Comparison of ENCODE assay signal across 21 cellular contexts in the genomic region with DNA sequence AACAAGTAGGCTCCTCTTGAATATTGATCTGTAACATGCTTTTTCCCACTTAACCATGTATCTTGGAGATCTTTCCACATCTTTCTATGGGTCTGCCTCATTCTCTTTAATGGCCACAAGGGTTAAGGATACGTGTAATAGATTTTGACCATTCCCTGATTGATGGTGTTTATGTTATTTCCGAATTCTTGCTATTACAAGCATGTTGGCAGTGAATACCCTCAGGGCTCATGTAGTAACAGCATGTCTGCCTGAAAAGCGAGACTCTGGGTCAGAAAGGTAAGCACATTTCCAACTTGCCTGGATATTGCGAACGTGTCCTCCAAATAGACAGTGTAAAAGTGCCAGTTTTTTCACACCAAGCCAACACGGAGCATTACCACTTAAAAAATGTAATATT. TPM values are rescaled to one million over a fixed set of nuclear protein-coding genes. Genes with fewer than 3 reads are reported as not detected.
DNase-seq lines count a peak whose midpoint lies in the region; ATAC-seq, FAIRE-seq and TF ChIP-seq lines count a peak whose summit lies in the region.
"Had no signal": no experiment of that assay in that cellular context is flagged by ENCODE, and none has a peak within 500 bp of the region (broad histone marks: within the 10 kb centered on the region; RNA-seq: fewer than 3 reads in every experiment).

No MANE protein-coding gene starts in this region.

- FAIRE-seq in HepG2 (lab: Jason Lieb, UNC), result peak; percentile 23
- FAIRE-seq: G401.6, GM12892, GM19239, HTR-8/SVneo, K562 had no signal

- no peaks in the 10 kb centered on the region for H3K27me3 Mint-ChIP-seq in naive thymus-derived CD4-positive, alpha-beta T cell
- H3K27me3 Mint-ChIP-seq in activated naive CD8-positive, alpha-beta T cell treated with anti-CD3 and anti-CD28 coated beads, Interleukin-2, amount 50 U/mL, for 24 hours, result no peaks in the 10 kb centered on the region
- H3K27me3 Mint-ChIP-seq: CD4-positive, alpha-beta memory T cell had no signal

- no peaks in the 10 kb centered on the region for H4K20me1 ChIP-seq in HepG2 (ENCODE audit: insufficient read depth, low read length)
- H4K20me1 ChIP-seq: BLaER1 had no signal

- H3K9me3 ChIP-seq in HepG2 (ENCODE audit: low read length) (no peaks in the 10 kb centered on the region), right lobe of liver (no peaks in the 10 kb centered on the region)
- no peaks in the 10 kb centered on the region for H3K9me3 ChIP-seq in naive thymus-derived CD4-positive, alpha-beta T cell (ENCODE audit: control insufficient read depth in 2 of 3, low read length in 3 of 3)
- H3K9me3 ChIP-seq: BLaER1, HAP-1 had no signal

- ATAC-seq in HepG2 (no peak), right lobe of liver (no peak), GM18909 (IDR thresholded peaks at IDR 0.05; ENCODE audit: poor library complexity, unreplicated experiment) (no peak)
- no peak for ATAC-seq in naive thymus-derived CD4-positive, alpha-beta T cell
- no peak for ATAC-seq in activated naive CD8-positive, alpha-beta T cell treated with anti-CD3 and anti-CD28 coated beads, Interleukin-2, amount 50 U/mL, for 24 hours
- ATAC-seq: K562 had no signal

- POLR2A ChIA-PET in HepG2 (lab: Yijun Ruan, JAX), result no interaction called here
- POLR2A ChIA-PET in naive thymus-derived CD4-positive, alpha-beta T cell (lab: Charles Lee), result no interaction called here

- no peak for TF ChIP-seq CTCF in HepG2 (CRISPR knock-in tag; IDR thresholded peaks at IDR 0.05)
- TF ChIP-seq CTCF in right lobe of liver (IDR thresholded peaks at IDR 0.05), result no peak

- TF ChIP-seq EP300 in HepG2 (IDR thresholded peaks at IDR 0.05; ENCODE audit: low read depth in 2 of 2, low read length in 2 of 2) (no peak), HepG2 (CRISPR knock-in tag; IDR thresholded peaks at IDR 0.05; ENCODE audit: borderline replicate concordance) (no peak)

- DNase-seq in HepG2 (ENCODE audit: low spot score) (no peak), right lobe of liver (no peak), amniotic epithelial cell (ENCODE audit: low read depth) (peak; percentile 48)
- DNase-seq in naive thymus-derived CD4-positive, alpha-beta T cell, result no peak
- no peak for DNase-seq in activated CD8-positive, alpha-beta memory T cell treated with anti-CD3 and anti-CD28 coated beads for 24 hours
- DNase-seq in activated naive CD8-positive, alpha-beta T cell treated with anti-CD3 and anti-CD28 coated beads, Interleukin-2, amount 50 U/mL, for 24 hours, result no peak
- DNase-seq in activated T-cell treated with anti-CD3 and anti-CD28 coated beads, Interleukin-2, amount 50 U/mL, for 1 hour, result no peak
- DNase-seq: CD4-positive, alpha-beta memory T cell; DMS79; EL; GOT3 had no signal

- TF ChIP-seq RAD21 in HepG2 (CRISPR knock-in tag; IDR thresholded peaks at IDR 0.05), result no peak

- intact Hi-C loops in HepG2 (cut with micrococcal nuclease; ENCODE audit: unreplicated experiment) (no loop called here), right lobe of liver (cut with DNase I) (no loop called here)
- intact Hi-C loops in naive thymus-derived CD4-positive, alpha-beta T cell (cut with micrococcal nuclease), result no loop called here

- no peak overlapping the region for H3K4me2 ChIP-seq in HepG2 (ENCODE audit: low read depth, low read length)

- H3K4me1 ChIP-seq in HepG2 (ENCODE audit: insufficient read depth, low read length) (peaks cover 13% of the 10 kb centered on the region), right lobe of liver (no peaks in the 10 kb centered on the region)
- peaks cover 0 to 3% of the 10 kb centered on the region in 2 donors for H3K4me1 ChIP-seq in naive thymus-derived CD4-positive, alpha-beta T cell (ENCODE audit: control insufficient read depth in 2 of 2, insufficient read depth in 2 of 2, low read length in 2 of 2)
- H3K4me1 ChIP-seq: HAP-1 had no signal

- H3K36me3 ChIP-seq in HepG2 (replicated peaks in 1 of 2; ENCODE audit: control insufficient read depth in 1 of 2, insufficient read depth in 2 of 2, low read length in 2 of 2) (no peaks in the 10 kb centered on the region), right lobe of liver (no peaks in the 10 kb centered on the region)
- H3K36me3 ChIP-seq in naive thymus-derived CD4-positive, alpha-beta T cell (ENCODE audit: control insufficient read depth in 2 of 3, insufficient read depth in 3 of 3, low read length in 3 of 3), result peaks cover 0 to 35% (median 3%) of the 10 kb centered on the region in 3 experiments
- H3K36me3 ChIP-seq: HAP-1 had no signal

- H2AFZ ChIP-seq in HepG2 (ENCODE audit: low read length), result no peak overlapping the region

- H3K79me2 ChIP-seq in HepG2 (ENCODE audit: insufficient read depth, low read length), result no peaks in the 10 kb centered on the region

- peak overlapping the region in 5 of 9 donors; percentile 3 to 82 (median 54) for H3K27ac Mint-ChIP-seq in naive thymus-derived CD4-positive, alpha-beta T cell
- H3K27ac Mint-ChIP-seq in activated naive CD8-positive, alpha-beta T cell treated with anti-CD3 and anti-CD28 coated beads, Interleukin-2, amount 50 U/mL, for 24 hours, result no peak overlapping the region

- 91% methylated on average over 6 of the region's 6 CpGs for WGBS in HepG2 (ENCODE audit: low lambda C conversion rate)
- 93% methylated on average over 6 of the region's 6 CpGs for WGBS in right lobe of liver (ENCODE audit: insufficient coverage, low coverage, low lambda C conversion rate, missing lambda C conversion rate)

- no peak overlapping the region for H3K9ac ChIP-seq in HepG2 (ENCODE audit: insufficient read depth, low read depth, low read length)
- H3K9ac ChIP-seq: BLaER1 had no signal

- peaks cover 0 to 22% (median 20%) of the 10 kb centered on the region in 7 donors for H3K4me1 Mint-ChIP-seq in naive thymus-derived CD4-positive, alpha-beta T cell
- peaks cover 7% of the 10 kb centered on the region for H3K4me1 Mint-ChIP-seq in activated naive CD8-positive, alpha-beta T cell treated with anti-CD3 and anti-CD28 coated beads, Interleukin-2, amount 50 U/mL, for 24 hours

- CTCF ChIA-PET in HepG2 (lab: Yijun Ruan, JAX; ENCODE audit: low intra/inter-chr PET ratio, low total read pairs), result no interaction called here
- CTCF ChIA-PET in naive thymus-derived CD4-positive, alpha-beta T cell (lab: Charles Lee), result no interaction called here

- H3K36me3 Mint-ChIP-seq in naive thymus-derived CD4-positive, alpha-beta T cell, result peaks cover 0 to 16% (median 2%) of the 10 kb centered on the region in 5 donors
- peaks cover 2% of the 10 kb centered on the region for H3K36me3 Mint-ChIP-seq in activated naive CD8-positive, alpha-beta T cell treated with anti-CD3 and anti-CD28 coated beads, Interleukin-2, amount 50 U/mL, for 24 hours (ENCODE audit: low read depth)

- H3K27ac ChIP-seq in HepG2 (ENCODE audit: extremely low read length, insufficient read depth, low read length) (no peak overlapping the region), right lobe of liver (no peak overlapping the region)
- no peak overlapping the region for H3K27ac ChIP-seq in naive thymus-derived CD4-positive, alpha-beta T cell (ENCODE audit: low read depth, low read length)
- H3K27ac ChIP-seq: 22Rv1, BLaER1 had no signal

- H3K9me3 Mint-ChIP-seq in naive thymus-derived CD4-positive, alpha-beta T cell, result no peaks in the 10 kb centered on the region
- no peaks in the 10 kb centered on the region for H3K9me3 Mint-ChIP-seq in activated naive CD8-positive, alpha-beta T cell treated with anti-CD3 and anti-CD28 coated beads, Interleukin-2, amount 50 U/mL, for 24 hours
- H3K9me3 Mint-ChIP-seq: CD4-positive, alpha-beta memory T cell had no signal

- H3K27me3 ChIP-seq in HepG2 (ENCODE audit: control insufficient read depth in 1 of 2, insufficient read depth in 2 of 2, low read length in 2 of 2), result no peaks in the 10 kb centered on the region
- H3K27me3 ChIP-seq in right lobe of liver, result no peaks in the 10 kb centered on the region
- no peaks in the 10 kb centered on the region for H3K27me3 ChIP-seq in naive thymus-derived CD4-positive, alpha-beta T cell (ENCODE audit: control insufficient read depth in 2 of 2, insufficient read depth in 2 of 2, low read length in 2 of 2)
- H3K27me3 ChIP-seq: BLaER1 had no signal

- TF ChIP-seq POLR2A in HepG2 (IDR thresholded peaks at IDR 0.05; ENCODE audit: insufficient read depth in 1 of 2, low read depth in 2 of 2, low read length in 2 of 2) (no peak), right lobe of liver (IDR thresholded peaks at IDR 0.05) (no peak)

- no peak overlapping the region for H3K4me3 Mint-ChIP-seq in naive thymus-derived CD4-positive, alpha-beta T cell
- H3K4me3 Mint-ChIP-seq in activated naive CD8-positive, alpha-beta T cell treated with anti-CD3 and anti-CD28 coated beads, Interleukin-2, amount 50 U/mL, for 24 hours, result no peak overlapping the region
- H3K4me3 Mint-ChIP-seq: CD4-positive, alpha-beta memory T cell had no signal

- no TSS peak for BruUV-seq in HepG2 (replicated peaks; lab: Mats Ljungman, UMichigan)

- H3K4me3 ChIP-seq in HepG2 (replicated peaks in 1 of 3; ENCODE audit: insufficient read depth in 1 of 3, low read depth in 2 of 3, low read length in 3 of 3), result no peak overlapping the region
- no peak overlapping the region for H3K4me3 ChIP-seq in right lobe of liver
- no peak overlapping the region for H3K4me3 ChIP-seq in naive thymus-derived CD4-positive, alpha-beta T cell (ENCODE audit: low read length)
- H3K4me3 ChIP-seq: BLaER1, HAP-1, K562 had no signal

- in situ Hi-C loops in HepG2 (cut with HindIII; ENCODE audit: extremely low pct_ligation_motif_present, low pct_unique_long_range_greater_than_20kb), result no loop called here

RNA-seq across cellular contexts. Expression of gene TAC4, which starts 5.0 kb away (rescaled TPM):
- total RNA-seq in HepG2 (2016; rRNA removed; fragmentation: Illumina TruSeq; extraction: Trizol) (not detected in 2 replicates), right lobe of liver (not detected)
- total RNA-seq in HepG2 (2016; cell fraction: cytosol; rRNA removed; fragmentation: Illumina TruSeq; extraction: Trizol; ENCODE audit: low read depth), result not detected in 2 replicates
- not detected in 2 replicates for total RNA-seq in HepG2 (2016; cell fraction: insoluble cytoplasmic fraction; rRNA removed; fragmentation: Illumina TruSeq; extraction: Trizol)
- total RNA-seq in HepG2 (2016; cell fraction: membrane; rRNA removed; fragmentation: Illumina TruSeq; extraction: Trizol), result not detected in 2 replicates
- not detected in 2 replicates for total RNA-seq in HepG2 (2016; cell fraction: nucleus; rRNA removed; fragmentation: Illumina TruSeq; extraction: Trizol)
- not detected in 2 replicates for polyA plus RNA-seq in HepG2 (2011; rRNA removed)
- polyA plus RNA-seq in HepG2 (2011; cell fraction: cytosol; rRNA removed), result not detected in 2 replicates
- polyA plus RNA-seq in HepG2 (2011; cell fraction: nucleus; rRNA removed), result not detected in 2 replicates
- polyA plus RNA-seq in HepG2 (2012), result not detected in 2 replicates
- polyA plus RNA-seq in HepG2 (2016; cell fraction: cytosol; fragmentation: Illumina TruSeq; extraction: Trizol; ENCODE audit: low read depth), result not detected in 2 replicates
- polyA plus RNA-seq in HepG2 (2016; cell fraction: insoluble cytoplasmic fraction; fragmentation: Illumina TruSeq; extraction: Trizol; ENCODE audit: low read depth), result not detected in 2 replicates
- not detected in 2 replicates for polyA plus RNA-seq in HepG2 (2016; cell fraction: membrane; fragmentation: Illumina TruSeq; extraction: Trizol; ENCODE audit: low read depth)
- not detected in 2 replicates for polyA plus RNA-seq in HepG2 (2016; cell fraction: nucleus; fragmentation: Illumina TruSeq; extraction: Trizol; ENCODE audit: insufficient read depth, low read depth)
- polyA minus RNA-seq in HepG2 (2011; rRNA and poly(A)+ RNA removed; ENCODE audit: low replicate concordance), result not detected in 2 replicates
- not detected in 2 replicates for polyA minus RNA-seq in HepG2 (2011; cell fraction: cytosol; rRNA and poly(A)+ RNA removed)
- polyA minus RNA-seq in HepG2 (2011; cell fraction: nucleus; rRNA and poly(A)+ RNA removed), result not detected in 2 replicates
- not detected for total RNA-seq in naive thymus-derived CD4-positive, alpha-beta T cell
- not detected for polyA plus RNA-seq in naive thymus-derived CD4-positive, alpha-beta T cell
- total RNA-seq: A673; CD4-positive, alpha-beta memory T cell; K562 had no signal
- polyA plus RNA-seq: CD4-positive, alpha-beta memory T cell had no signal

RNA-seq across cellular contexts. Expression of gene KAT7, which starts 54.4 kb away (rescaled TPM):
- total RNA-seq in HepG2 (2016; rRNA removed; fragmentation: Illumina TruSeq; extraction: Trizol), result 39.2 and 43.8 TPM in 2 replicates
- 7.5 and 9.1 TPM in 2 replicates for total RNA-seq in HepG2 (2016; cell fraction: cytosol; rRNA removed; fragmentation: Illumina TruSeq; extraction: Trizol; ENCODE audit: low read depth)
- total RNA-seq in HepG2 (2016; cell fraction: insoluble cytoplasmic fraction; rRNA removed; fragmentation: Illumina TruSeq; extraction: Trizol), result 38.8 and 41.1 TPM in 2 replicates
- 14.7 and 17.3 TPM in 2 replicates for total RNA-seq in HepG2 (2016; cell fraction: membrane; rRNA removed; fragmentation: Illumina TruSeq; extraction: Trizol)
- 47.4 and 58.4 TPM in 2 replicates for total RNA-seq in HepG2 (2016; cell fraction: nucleus; rRNA removed; fragmentation: Illumina TruSeq; extraction: Trizol)
- 17.2 and 21.2 TPM in 2 replicates for polyA plus RNA-seq in HepG2 (2011; rRNA removed)
- polyA plus RNA-seq in HepG2 (2011; cell fraction: cytosol; rRNA removed), result 11.2 and 13.2 TPM in 2 replicates
- 21.2 and 24.5 TPM in 2 replicates for polyA plus RNA-seq in HepG2 (2011; cell fraction: nucleus; rRNA removed)
- 16.5 and 22.9 TPM in 2 replicates for polyA plus RNA-seq in HepG2 (2012)
- polyA plus RNA-seq in HepG2 (2016; cell fraction: cytosol; fragmentation: Illumina TruSeq; extraction: Trizol; ENCODE audit: low read depth), result 1.2 and 1.6 TPM in 2 replicates
- 35.8 and 38.8 TPM in 2 replicates for polyA plus RNA-seq in HepG2 (2016; cell fraction: insoluble cytoplasmic fraction; fragmentation: Illumina TruSeq; extraction: Trizol; ENCODE audit: low read depth)
- 5.3 and 5.7 TPM in 2 replicates for polyA plus RNA-seq in HepG2 (2016; cell fraction: membrane; fragmentation: Illumina TruSeq; extraction: Trizol; ENCODE audit: low read depth)
- polyA plus RNA-seq in HepG2 (2016; cell fraction: nucleus; fragmentation: Illumina TruSeq; extraction: Trizol; ENCODE audit: insufficient read depth, low read depth), result 32.7 and 33.9 TPM in 2 replicates
- polyA minus RNA-seq in HepG2 (2011; rRNA and poly(A)+ RNA removed; ENCODE audit: low replicate concordance), result 35.4 and 40.6 TPM in 2 replicates
- polyA minus RNA-seq in HepG2 (2011; cell fraction: cytosol; rRNA and poly(A)+ RNA removed), result 20.4 and 21.7 TPM in 2 replicates
- polyA minus RNA-seq in HepG2 (2011; cell fraction: nucleus; rRNA and poly(A)+ RNA removed), result 84.9 and 89.1 TPM in 2 replicates
- 10 to 100 TPM; 10.8 to 21.3 (median 15.2) TPM for total RNA-seq in right lobe of liver
- 100 to 1,000 TPM in 4 of 5 experiments, 10 to 100 TPM in 1; 85.6 to 195 (median 132) TPM for total RNA-seq in naive thymus-derived CD4-positive, alpha-beta T cell
- polyA plus RNA-seq in naive thymus-derived CD4-positive, alpha-beta T cell, result 10 to 100 TPM; 39.2 to 54.8 TPM
